In the genomic region with DNA sequence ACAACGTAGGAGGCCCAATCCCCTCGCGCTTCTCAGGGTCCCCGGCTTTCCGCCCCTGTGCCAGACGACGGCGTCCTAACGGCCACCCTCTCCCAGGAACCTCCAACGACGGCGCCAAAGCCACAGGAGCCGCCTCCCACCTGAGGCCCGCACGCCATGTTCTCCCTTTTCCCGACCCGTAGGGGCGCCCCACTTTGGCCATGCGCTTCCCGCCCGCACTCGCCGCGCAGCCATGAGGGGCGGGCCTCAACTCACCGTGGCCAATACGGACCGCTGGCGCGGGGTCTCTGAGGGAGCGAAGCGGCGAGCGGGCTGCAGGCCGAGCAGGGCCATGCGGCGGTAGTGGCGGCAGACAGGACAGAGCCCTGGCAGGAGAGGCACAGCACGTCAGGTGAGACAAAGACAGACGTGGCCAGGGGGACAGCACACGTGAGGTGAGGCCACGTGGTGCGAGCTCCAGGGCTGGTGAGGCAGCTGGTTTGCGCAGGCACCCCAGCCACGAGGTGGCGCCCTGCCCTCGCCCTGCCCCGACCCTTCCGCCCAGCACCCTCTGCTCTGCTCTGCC, we compare ENCODE assay signal across 1 cellular context.
TF ChIP-seq lines count a peak whose summit lies in the region.

No MANE protein-coding gene starts in this region.

TF ChIP-seq in H1, 55 proteins besides CTCF, POLR2A, EP300 and RAD21:
- TF ChIP-seq, protein P1, sequence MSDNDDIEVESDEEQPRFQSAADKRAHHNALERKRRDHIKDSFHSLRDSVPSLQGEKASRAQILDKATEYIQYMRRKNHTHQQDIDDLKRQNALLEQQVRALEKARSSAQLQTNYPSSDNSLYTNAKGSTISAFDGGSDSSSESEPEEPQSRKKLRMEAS (IDR thresholded peaks at IDR 0.05): peak; percentile 42; the same call in 1 of the 2 replicates
- TF ChIP-seq BCL11A (IDR thresholded peaks at IDR 0.05; ENCODE audit: low read depth in 2 of 2, low read length in 2 of 2) (no peak), HDAC2 (IDR thresholded peaks at IDR 0.05; ENCODE audit: borderline replicate concordance in 1 of 2, low read depth in 2 of 2, low read length in 2 of 2) (no peak)
- TF ChIP-seq, protein P2, sequence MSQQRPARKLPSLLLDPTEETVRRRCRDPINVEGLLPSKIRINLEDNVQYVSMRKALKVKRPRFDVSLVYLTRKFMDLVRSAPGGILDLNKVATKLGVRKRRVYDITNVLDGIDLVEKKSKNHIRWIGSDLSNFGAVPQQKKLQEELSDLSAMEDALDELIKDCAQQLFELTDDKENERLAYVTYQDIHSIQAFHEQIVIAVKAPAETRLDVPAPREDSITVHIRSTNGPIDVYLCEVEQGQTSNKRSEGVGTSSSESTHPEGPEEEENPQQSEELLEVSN (IDR thresholded peaks at IDR 0.05): peak; percentile 62; the same call in 1 of the 2 replicates
